In genomic region chr1:114024049-114024448, GRCh38 we compare ENCODE assay signal across 18 cellular contexts. TPM values are rescaled to one million over a fixed set of nuclear protein-coding genes. Genes with fewer than 3 reads are reported as not detected.
A peak's percentile ranks its signal among the peaks of the same experiment; 100 is the strongest.
DNase-seq lines count a peak whose midpoint lies in the region; ATAC-seq and TF ChIP-seq lines count a peak whose summit lies in the region.
"Had no signal": no experiment of that assay in that cellular context is flagged by ENCODE, and none has a peak within 500 bp of the region (broad histone marks: within the 10 kb centered on the region; RNA-seq: fewer than 3 reads in every experiment).

No MANE protein-coding gene starts in this region.

- TF ChIP-seq CTCF in H9 (conservative IDR thresholded peaks at IDR 0.05), result no peak
- TF ChIP-seq CTCF in fibroblast of mammary gland (conservative IDR thresholded peaks at IDR 0.05; ENCODE audit: control insufficient read depth, insufficient read depth, low read depth, low read length), result no peak
- no peak for TF ChIP-seq CTCF in stomach (IDR thresholded peaks at IDR 0.05)
- TF ChIP-seq CTCF in natural killer cell (IDR thresholded peaks at IDR 0.05), result no peak

- H3K4me1 ChIP-seq in H9 (ENCODE audit: insufficient read depth, low read length), result peaks cover 12% of the 10 kb centered on the region; the same call in 1 of the 2 replicates
- peaks cover 2 to 15% of the 10 kb centered on the region in 2 donors for H3K4me1 ChIP-seq in neuronal stem cell (ENCODE audit: control insufficient read depth in 2 of 2, insufficient read depth in 1 of 2, low read depth in 1 of 2, low read length in 2 of 2)
- no peaks in the 10 kb centered on the region for H3K4me1 ChIP-seq in stomach
- H3K4me1 ChIP-seq: body of pancreas, testis had no signal

- H3K23me2 ChIP-seq in H9 (ENCODE audit: insufficient read length, low read depth, low read length, poor library complexity, severe bottlenecking), result no peaks in the 10 kb centered on the region

- H3K4me2 ChIP-seq in H9 (ENCODE audit: insufficient read depth, insufficient read length, low read length) (no peak overlapping the region), neuronal stem cell (ENCODE audit: insufficient read depth, low read length, poor library complexity, severe bottlenecking) (no peak overlapping the region)

- H3K27me3 ChIP-seq in H9 (ENCODE audit: insufficient read depth, low read length) (no peaks in the 10 kb centered on the region), neuronal stem cell (ENCODE audit: control insufficient read depth in 3 of 3, insufficient read depth in 3 of 3, low read depth in 1 of 3, low read length in 3 of 3) (no peaks in the 10 kb centered on the region), stomach (no peaks in the 10 kb centered on the region)
- H3K27me3 ChIP-seq: body of pancreas, testis had no signal

- no peaks in the 10 kb centered on the region for H3K79me1 ChIP-seq in H9 (ENCODE audit: insufficient read depth, low read depth, low read length, poor library complexity, severe bottlenecking)
- no peaks in the 10 kb centered on the region for H3K79me1 ChIP-seq in neuronal stem cell (ENCODE audit: low read depth, low read length)

- TF ChIP-seq POLR2A in stomach (IDR thresholded peaks at IDR 0.05), result no peak

- no peak for TF ChIP-seq EP300 in stomach (IDR thresholded peaks at IDR 0.05)

- H3K23ac ChIP-seq in H9 (ENCODE audit: insufficient read length, low read depth, low read length), result no peak overlapping the region
- no peak overlapping the region for H3K23ac ChIP-seq in neuronal stem cell (ENCODE audit: low read depth, low read length, poor library complexity)

- H3K14ac ChIP-seq in H9 (ENCODE audit: insufficient read depth, low read length) (no peak overlapping the region), neuronal stem cell (ENCODE audit: low read length) (no peak overlapping the region)

- DNase-seq in H9 (peak; percentile 58), NCI-H82 treated with DMSO at 0.1 percent for 48 hours (lab: John Stamatoyannopoulos, UW; ENCODE audit: unreplicated experiment) (peak; percentile 37), fibroblast of mammary gland (ENCODE audit: low read depth) (peak; percentile 9), neuronal stem cell (ENCODE audit: low spot score) (peak; percentile 52), stomach (no peak), natural killer cell (no peak)
- DNase-seq in stimulated activated naive CD4-positive, alpha-beta T cell (lab: John Stamatoyannopoulos, UW), result no peak
- DNase-seq in stimulated activated CD4-positive, alpha-beta T cell treated with anti-CD3 and anti-CD28 coated beads, Interleukin-4, amount 100 ng/mL, for 1 hour, result no peak
- DNase-seq: activated gamma-delta T cell; AML-193; effector memory CD4-positive, alpha-beta T cell; foreskin melanocyte; NCI-H2029 treated with DMSO at 0.1 percent for 48 hours; stimulated activated CD4-positive, alpha-beta T cell treated with anti-CD3 and anti-CD28 coated beads, Interleukin-15, amount 100 ng/mL, for 24 hours; testis had no signal

- peaks cover 8 to 9% of the 10 kb centered on the region in 2 experiments for H3K9me3 Mint-ChIP-seq in H9
- peaks cover 0 to 6% of the 10 kb centered on the region in 2 donors for H3K9me3 Mint-ChIP-seq in natural killer cell

- no peaks in the 10 kb centered on the region for H4K20me1 ChIP-seq in H9 (ENCODE audit: control insufficient read depth, insufficient read depth, insufficient read length)

- no peak overlapping the region for H4K5ac ChIP-seq in H9 (ENCODE audit: insufficient read length, low read depth, low read length)

- H3K36me3 Mint-ChIP-seq in H9 (ENCODE audit: insufficient read depth in 1 of 3, low read depth in 3 of 3) (peaks cover 14 to 21% (median 17%) of the 10 kb centered on the region in 3 experiments), natural killer cell (peaks cover 8% of the 10 kb centered on the region)

- H3K4me1 Mint-ChIP-seq in H9 (peaks cover 38% of the 10 kb centered on the region in 2 experiments), natural killer cell (no peaks in the 10 kb centered on the region)

- H2AK5ac ChIP-seq in H9 (ENCODE audit: insufficient read length, low read length), result no peak overlapping the region
- no peak overlapping the region for H2AK5ac ChIP-seq in neuronal stem cell (ENCODE audit: low read depth, low read length)

- H3K4me3 ChIP-seq in fibroblast of mammary gland (ENCODE audit: control insufficient read depth, low read depth, low read length), result no peak overlapping the region
- no peak overlapping the region for H3K4me3 ChIP-seq in neuronal stem cell (ENCODE audit: low read length in 2 of 2)
- H3K4me3 ChIP-seq in stomach, result no peak overlapping the region
- H3K4me3 ChIP-seq: body of pancreas, testis had no signal

- H3K56ac ChIP-seq in H9 (ENCODE audit: insufficient read length, low read depth, low read length), result no peak overlapping the region

- H3K4me3 Mint-ChIP-seq in H9 (peak overlapping the region in 1 of 2 experiments; percentile 22; a peak in 2 of 5 replicates), natural killer cell (no peak overlapping the region)

- no peaks in the 10 kb centered on the region for H3K27me3 Mint-ChIP-seq in H9 (ENCODE audit: low read depth)
- peaks cover 5 to 6% of the 10 kb centered on the region in 2 donors for H3K27me3 Mint-ChIP-seq in natural killer cell (ENCODE audit: low read depth in 2 of 2)

- H2BK12ac ChIP-seq in H9 (ENCODE audit: insufficient read length, low read depth, low read length) (no peak overlapping the region), neuronal stem cell (ENCODE audit: low read length) (no peak overlapping the region)

- H2BK5ac ChIP-seq in H9 (ENCODE audit: insufficient read length, low read length), result no peak overlapping the region
- no peak overlapping the region for H2BK5ac ChIP-seq in neuronal stem cell (ENCODE audit: low read length)

- no peak for ATAC-seq in natural killer cell
- ATAC-seq: body of pancreas had no signal

- H2BK15ac ChIP-seq in H9 (ENCODE audit: low read depth, low read length), result no peak overlapping the region
- H2BK15ac ChIP-seq in neuronal stem cell (ENCODE audit: low read length), result no peak overlapping the region

- H2AFZ ChIP-seq in H9 (ENCODE audit: low read length), result no peak overlapping the region
- H2AFZ ChIP-seq in neuronal stem cell (ENCODE audit: low read length), result peak overlapping the region; percentile 27

- H3K27ac ChIP-seq in H9 (ENCODE audit: insufficient read length, low read depth, low read length) (peak overlapping the region; percentile 44), neuronal stem cell (replicated peaks; ENCODE audit: low read length) (peak overlapping the region; percentile 30), stomach (no peak overlapping the region)
- H3K27ac ChIP-seq: body of pancreas, HL-60, testis had no signal

- H3K9me3 ChIP-seq in H9 (ENCODE audit: control insufficient read depth, low read depth, low read length) (no peaks in the 10 kb centered on the region), neuronal stem cell (replicated peaks in 1 of 2; ENCODE audit: control insufficient read depth in 2 of 2, insufficient read depth in 1 of 2, low read depth in 1 of 2, low read length in 2 of 2) (no peaks in the 10 kb centered on the region), stomach (no peaks in the 10 kb centered on the region)
- H3K9me3 ChIP-seq: body of pancreas, testis had no signal

- H3K18ac ChIP-seq in H9 (ENCODE audit: insufficient read length, low read depth, low read length) (peak overlapping the region; percentile 2), neuronal stem cell (ENCODE audit: low read length) (no peak overlapping the region)

- no peak overlapping the region for H3T11ph ChIP-seq in H9 (ENCODE audit: low read length)

- intact Hi-C loops in stomach (cut with DNase I; ENCODE audit: low total_unique reads), result no loop called here
- intact Hi-C loops in natural killer cell (cut with micrococcal nuclease), result no loop called here

- no CpG with 5 or more reads among the region's 6 CpGs for WGBS in H9 (ENCODE audit: extremely low coverage, insufficient read length, low lambda C conversion rate)
- WGBS in neuronal stem cell (ENCODE audit: extremely low coverage in 2 of 2, insufficient read length in 2 of 2, insufficient replicate concordance in 1 of 2), 2 donors, result no CpG with 5 or more reads among the region's 6 CpGs
- 64 to 91% (median 87%) methylated on average over 6 of the region's 6 CpGs for WGBS in stomach, 5 donors

- H2BK120ac ChIP-seq in H9 (ENCODE audit: low read depth, low read length, poor library complexity, severe bottlenecking) (no peak overlapping the region), neuronal stem cell (ENCODE audit: low read depth, low read length) (no peak overlapping the region)

- H3K9ac ChIP-seq in H9 (ENCODE audit: extremely low read depth, insufficient read length, low read length) (no peak overlapping the region), neuronal stem cell (ENCODE audit: low read depth, low read length, poor library complexity) (no peak overlapping the region)

- H3K4ac ChIP-seq in H9 (ENCODE audit: low read depth, low read length) (no peak overlapping the region), neuronal stem cell (ENCODE audit: low read length) (no peak overlapping the region)

- peak overlapping the region; percentile 90 to 98 (median 98) for H3K27ac Mint-ChIP-seq in H9
- H3K27ac Mint-ChIP-seq in natural killer cell, result no peak overlapping the region
- H3K27ac Mint-ChIP-seq: progenitor cell of endocrine pancreas had no signal

- no peaks in the 10 kb centered on the region for H3K36me3 ChIP-seq in neuronal stem cell (replicated peaks in 1 of 2; ENCODE audit: control insufficient read depth in 2 of 2, insufficient read depth in 2 of 2, low read length in 2 of 2)
- no peaks in the 10 kb centered on the region for H3K36me3 ChIP-seq in stomach

- no peak overlapping the region for H2BK20ac ChIP-seq in H9 (ENCODE audit: low read depth, low read length, poor library complexity, severe bottlenecking)

- H4K91ac ChIP-seq in H9 (ENCODE audit: insufficient read length, low read depth, low read length), result no peak overlapping the region
- H4K91ac ChIP-seq in neuronal stem cell (ENCODE audit: low read depth, low read length, poor library complexity), result no peak overlapping the region

- H4K8ac ChIP-seq in H9 (replicated peaks; ENCODE audit: insufficient read length, low read depth, low read length) (no peak overlapping the region), neuronal stem cell (ENCODE audit: low read depth, low read length) (no peak overlapping the region)

- no peaks in the 10 kb centered on the region for H3K79me2 ChIP-seq in H9 (ENCODE audit: insufficient read depth, low read length)

RNA-seq across cellular contexts. Expression of gene OLFML3, which starts 44.8 kb away (rescaled TPM):
- total RNA-seq in H9 (2021) (171 and 176 TPM in 2 replicates), stomach (10 to 100 TPM in 4 of 5 donors, 1 to 10 TPM in 1; 2.9 to 84.3 (median 32.7) TPM), natural killer cell (under 1 TPM in 1 of 3 donors, not detected in 2; 0.16 TPM)
- 10.1 TPM for polyA plus RNA-seq in neuronal stem cell (2013, experiment 1 of 2)
- polyA plus RNA-seq in neuronal stem cell (2013, experiment 2 of 2), result 9.4 TPM
- 10 to 100 TPM; 16.6 to 23.1 (median 19.9) TPM for polyA plus RNA-seq in stomach

Comparison
In these comparisons a context has a peak if more than half of its experiments do, and no peak if none do; other contexts are left out.
1. DNase-seq: peak in H9 (single experiment), NCI-H82 treated with DMSO at 0.1 percent for 48 hours (single experiment), fibroblast of mammary gland (single experiment) and neuronal stem cell (single experiment); none in stimulated activated naive CD4-positive, alpha-beta T cell (0 of 6), stimulated activated CD4-positive, alpha-beta T cell treated with anti-CD3 and anti-CD28 coated beads, Interleukin-4, amount 100 ng/mL, for 1 hour (single experiment), stomach (single experiment) and natural killer cell (single experiment).
2. H3K27ac ChIP-seq: peak in H9 (single experiment) and neuronal stem cell (single experiment); none in stomach (0 of 5).
3. H3K27ac Mint-ChIP-seq: peak in H9 (3 of 3); none in natural killer cell (0 of 2).